Comparison of ENCODE assay signal across 8 cellular contexts in genomic region chr19:55179570-55180484, GRCh38. TPM values are rescaled to one million over a fixed set of nuclear protein-coding genes. Genes with fewer than 3 reads are reported as not detected.
DNase-seq lines count a peak whose midpoint lies in the region; ATAC-seq and TF ChIP-seq lines count a peak whose summit lies in the region.

Gene SYT5 (minus strand): TSS chr19:55180289. CDS start chr19:55179041, 1,248 bp downstream.

- DNase-seq in GM03348 (ENCODE audit: low spot score) = peak; percentile 79
- no peak for DNase-seq in Jurkat, Clone E6-1 (ENCODE audit: low read depth, low spot score)
- DNase-seq in activated CD4-positive, alpha-beta T cell treated with anti-CD3 and anti-CD28 coated beads, Interleukin-2, amount 50 U/mL, for 1 hour = peak; percentile 66
- DNase-seq in dorsolateral prefrontal cortex = peak in 4 of 10 donors; percentile 51 to 71 (median 57)
- DNase-seq in mucosa of gallbladder (ENCODE audit: low spot score) = peak; percentile 30
- DNase-seq in stimulated activated naive CD4-positive, alpha-beta T cell treated with Interleukin-2 at 50 U/mL for 16 hours (lab: John Stamatoyannopoulos, UW) = peak; percentile 51

- peak within 1 kb of the TSS; percentile 62 for H3K4me3 ChIP-seq in Jurkat, Clone E6-1 (ENCODE audit: low read length)
- H3K4me3 ChIP-seq in dorsolateral prefrontal cortex = peak within 1 kb of the TSS; percentile 49 to 81 (median 68)

- intact Hi-C loops in dorsolateral prefrontal cortex (cut with DNase I) = loop anchor here (5.0 to 10.0 kb wide), 2 partner anchors 37 to 75 kb away; partner anchors contain the start of gene PPP6R1 (in 1 of the 2)

- H3K27ac ChIP-seq in dorsolateral prefrontal cortex = peak within 1 kb of the TSS in 50 of 59 donors; percentile 0 to 90 (median 66)

- ATAC-seq in HG03565 (IDR thresholded peaks at IDR 0.05; ENCODE audit: unreplicated experiment) (no peak), HG02852 (IDR thresholded peaks at IDR 0.05; ENCODE audit: unreplicated experiment) (no peak)

- TF ChIP-seq CTCF in dorsolateral prefrontal cortex (IDR thresholded peaks at IDR 0.05 in 54 of 56, conservative IDR thresholded peaks at IDR 0.05 in 2 of 56; ENCODE audit: low read depth in 1 of 56, partially characterized antibody in 56 of 56) = no peak

- peaks cover 0 to 52% (median 17%) of the 10 kb centered on the region in 45 donors for H3K27me3 ChIP-seq in dorsolateral prefrontal cortex

RNA-seq across cellular contexts. Expression of gene SYT5, which starts in this region (rescaled TPM):
- 4.1 TPM for polyA plus RNA-seq in Jurkat, Clone E6-1 (2012; ENCODE audit: insufficient read depth, insufficient read length)
- 100 to 1,000 TPM in 93 of 120 experiments, 10 to 100 TPM in 27; 42.8 to 232 (median 125) TPM for total RNA-seq in dorsolateral prefrontal cortex
- total RNA-seq in mucosa of gallbladder = not detected

Comparison
In these comparisons a context has a peak if more than half of its experiments do, and no peak if none do; other contexts are left out.
1. RNA of gene SYT5 (total RNA-seq): 42.8 to 232 TPM in dorsolateral prefrontal cortex; not detected in mucosa of gallbladder (single experiment); every median in the first group is over 10 times any median in the second.
2. Peak in DNase-seq in mucosa of gallbladder; RNA of the gene not detected or under 1 TPM.